Comparison of ENCODE assay signal across 20 cellular contexts in the genomic region with DNA sequence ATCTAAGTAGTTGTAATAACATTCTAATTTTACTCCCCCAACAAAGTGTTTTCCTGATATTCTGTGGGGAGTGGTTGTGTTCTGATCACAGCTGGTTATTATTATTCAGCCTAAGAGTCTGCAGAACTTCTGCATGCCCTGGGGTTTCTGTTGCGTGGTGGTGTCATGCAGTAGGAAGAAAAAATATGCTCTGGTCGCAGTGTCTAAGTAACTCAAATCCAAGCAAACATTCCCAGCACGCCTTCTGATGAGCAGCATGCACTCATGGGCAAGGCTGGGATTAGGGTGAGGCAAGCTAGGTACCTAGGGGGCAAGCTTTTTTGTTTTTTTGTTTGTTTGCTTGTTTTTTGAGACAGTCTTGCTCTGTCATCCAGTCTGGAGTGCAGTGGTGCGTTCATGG.
DNase-seq lines count a peak whose midpoint lies in the region; ATAC-seq and TF ChIP-seq lines count a peak whose summit lies in the region.
"Had no signal": no experiment of that assay in that cellular context is flagged by ENCODE, and none has a peak within 500 bp of the region (broad histone marks: within the 10 kb centered on the region; RNA-seq: fewer than 3 reads in every experiment).

No MANE protein-coding gene starts in this region.

- no peaks in the 10 kb centered on the region for H3K27me3 Mint-ChIP-seq in progenitor cell of endocrine pancreas
- H3K27me3 Mint-ChIP-seq in activated T-cell treated with anti-CD3 and anti-CD28 coated beads, Interleukin-2, amount 50 U/mL, for 72 hours (ENCODE audit: low read depth): peaks cover 10% of the 10 kb centered on the region

- peaks cover 14% of the 10 kb centered on the region for H3K4me1 ChIP-seq in adipocyte (ENCODE audit: control insufficient read depth, insufficient read depth, low read length)
- H3K4me1 ChIP-seq: BE2C had no signal

- H3K27ac Mint-ChIP-seq in progenitor cell of endocrine pancreas: peak overlapping the region; percentile 85
- H3K27ac Mint-ChIP-seq in activated T-cell treated with anti-CD3 and anti-CD28 coated beads, Interleukin-2, amount 50 U/mL, for 72 hours: no peak overlapping the region

- no peaks in the 10 kb centered on the region for H3K9me3 Mint-ChIP-seq in progenitor cell of endocrine pancreas (ENCODE audit: low read depth)
- no peaks in the 10 kb centered on the region for H3K9me3 Mint-ChIP-seq in activated T-cell treated with anti-CD3 and anti-CD28 coated beads, Interleukin-2, amount 50 U/mL, for 72 hours

- no peak overlapping the region for H3K4me3 Mint-ChIP-seq in progenitor cell of endocrine pancreas (ENCODE audit: low read depth)
- H3K4me3 Mint-ChIP-seq in activated T-cell treated with anti-CD3 and anti-CD28 coated beads, Interleukin-2, amount 50 U/mL, for 72 hours: no peak overlapping the region

- DNase-seq in AG10803 (ENCODE audit: low read depth) (peak; percentile 29), adipocyte (ENCODE audit: low read depth) (peak; percentile 34), epidermal melanocyte (ENCODE audit: insufficient read length, low spot score) (peak; percentile 41), progenitor cell of endocrine pancreas (ENCODE audit: low spot score, unreplicated experiment) (no peak)
- no peak for DNase-seq in activated naive CD4-positive, alpha-beta T cell treated with Interleukin-2 at 50 U/mL for 16 hours
- no peak for DNase-seq in activated T-cell treated with anti-CD3 and anti-CD28 coated beads, Interleukin-2, amount 50 U/mL, for 72 hours
- DNase-seq: BE2C; DMS79; H7; KG1; NCI-H1092 treated with DMSO at 0.1 percent for 48 hours; NCI-H2029; NCI-H345; NCI-H524; NCI-H774; NK-92 treated with Interleukin-12 subunit alpha and Interleukin-12 subunit beta, amount 100 ng/mL, for 24 hours; SHP77 treated with DMSO at 0.1 percent for 48 hours; SK-N-SH had no signal

- peaks cover 10% of the 10 kb centered on the region for H3K4me1 Mint-ChIP-seq in progenitor cell of endocrine pancreas (ENCODE audit: low read depth)
- peaks cover 8% of the 10 kb centered on the region for H3K4me1 Mint-ChIP-seq in activated T-cell treated with anti-CD3 and anti-CD28 coated beads, Interleukin-2, amount 50 U/mL, for 72 hours (ENCODE audit: low read depth)

- H3K36me3 ChIP-seq in adipocyte (ENCODE audit: control insufficient read depth, insufficient read depth, low read length, severe bottlenecking): no peaks in the 10 kb centered on the region
- H3K36me3 ChIP-seq: BE2C had no signal

- H3K4me3 ChIP-seq in AG10803 (ENCODE audit: low read length) (no peak overlapping the region), adipocyte (ENCODE audit: low read length) (no peak overlapping the region)

- H3K27me3 ChIP-seq in adipocyte (replicated peaks; ENCODE audit: control insufficient read depth, insufficient read depth, low read length): peaks cover 12% of the 10 kb centered on the region

- ATAC-seq in HG02571 (IDR thresholded peaks at IDR 0.05; ENCODE audit: unreplicated experiment): no peak
- no peak for ATAC-seq in HG02759 (IDR thresholded peaks at IDR 0.05; ENCODE audit: unreplicated experiment)
- no peak for ATAC-seq in activated T-cell treated with anti-CD3 and anti-CD28 coated beads, Interleukin-2, amount 50 U/mL, for 72 hours (replicated peaks in 1 of 2)

- TF ChIP-seq CTCF in AG10803 (conservative IDR thresholded peaks at IDR 0.05; ENCODE audit: low read length) (no peak), progenitor cell of endocrine pancreas (IDR thresholded peaks at IDR 0.05; ENCODE audit: unreplicated experiment) (no peak)

- no peak overlapping the region for H3K9ac ChIP-seq in adipocyte (ENCODE audit: low read length)
- H3K9ac ChIP-seq: SK-N-SH had no signal

- H3K9me3 ChIP-seq in adipocyte (ENCODE audit: control insufficient read depth, low read length): no peaks in the 10 kb centered on the region
- H3K9me3 ChIP-seq: BE2C, SK-N-SH had no signal

- H3K36me3 Mint-ChIP-seq in progenitor cell of endocrine pancreas (ENCODE audit: insufficient read depth): peaks cover 26% of the 10 kb centered on the region
- no peaks in the 10 kb centered on the region for H3K36me3 Mint-ChIP-seq in activated T-cell treated with anti-CD3 and anti-CD28 coated beads, Interleukin-2, amount 50 U/mL, for 72 hours (ENCODE audit: insufficient read depth in 2 of 2)

Comparison
In these comparisons a context has a peak if more than half of its experiments do, and no peak if none do; other contexts are left out.
1. DNase-seq: peak in AG10803 (single experiment), adipocyte (single experiment) and epidermal melanocyte (single experiment); none in progenitor cell of endocrine pancreas (single experiment), activated naive CD4-positive, alpha-beta T cell treated with Interleukin-2 at 50 U/mL for 16 hours (single experiment) and activated T-cell treated with anti-CD3 and anti-CD28 coated beads, Interleukin-2, amount 50 U/mL, for 72 hours (0 of 2).